In genomic region chr6:134238960-134239795, GRCh38 we compare ENCODE assay signal across 15 cellular contexts.
DNase-seq lines count a peak whose midpoint lies in the region; ATAC-seq, FAIRE-seq and TF ChIP-seq lines count a peak whose summit lies in the region.
"Had no signal": no experiment of that assay in that cellular context is flagged by ENCODE, and none has a peak within 500 bp of the region (broad histone marks: within the 10 kb centered on the region; RNA-seq: fewer than 3 reads in every experiment).

No MANE protein-coding gene starts in this region.

- FAIRE-seq in RCC 7860 (lab: Jason Lieb, UNC): no peak

- DNase-seq in AG20443 (ENCODE audit: low spot score) (peak; percentile 14), left ventricle myocardium inferior (no peak), RCC 7860 (ENCODE audit: low spot score) (no peak), RKO (ENCODE audit: low spot score) (no peak), NCI-H1694 (lab: John Stamatoyannopoulos, UW) (no peak)
- no peak for DNase-seq in CD4-positive, CD25-positive, alpha-beta regulatory T cell
- DNase-seq in activated T-helper 1 cell treated with anti-CD3 and anti-CD28 coated beads, Interleukin-12 subunit alpha, Interleukin-12 subunit beta, Interleukin-2, Interleukin-4 antibody, amounts not matched to agents 30 ng/mL and 10 ng/mL and 1 ng/mL, durations not matched to agents 14 hours and 24 hours and 36 hours (ENCODE audit: low spot score): no peak
- DNase-seq: endodermal cell, GF-D8, HCEC 1CT, kidney glomerular epithelial cell, NCI-H446 treated with DMSO at 0.1 percent for 48 hours, tibial artery had no signal

- peaks cover 36% of the 10 kb centered on the region for H3K4me1 ChIP-seq in CD4-positive, CD25-positive, alpha-beta regulatory T cell (ENCODE audit: control insufficient read depth, insufficient read depth, low read length, poor library complexity, severe bottlenecking)
- H3K4me1 ChIP-seq in left ventricle myocardium inferior: peaks cover 20% of the 10 kb centered on the region

- no peaks in the 10 kb centered on the region for H3K36me3 ChIP-seq in CD4-positive, CD25-positive, alpha-beta regulatory T cell (ENCODE audit: control insufficient read depth, insufficient read depth, low read length)
- no peaks in the 10 kb centered on the region for H3K36me3 ChIP-seq in left ventricle myocardium inferior
- H3K36me3 ChIP-seq: tibial artery had no signal

- intact Hi-C loops in activated T-helper 1 cell treated with anti-CD3 and anti-CD28 coated beads, Interleukin-12 subunit alpha, Interleukin-12 subunit beta, Interleukin-2, Interleukin-4 antibody, amounts not matched to agents 30 ng/mL and 10 ng/mL and 1 ng/mL, durations not matched to agents 14 hours and 24 hours and 36 hours (cut with micrococcal nuclease): no loop called here
- intact Hi-C loops in left ventricle myocardium inferior (cut with micrococcal nuclease): no loop called here

- no peak for ATAC-seq in CD4-positive, CD25-positive, alpha-beta regulatory T cell (ENCODE audit: low read depth in 2 of 2)
- no peak for ATAC-seq in GM21526 (IDR thresholded peaks at IDR 0.05; ENCODE audit: low FRiP score, unreplicated experiment)

- H3K27ac Mint-ChIP-seq in CD4-positive, CD25-positive, alpha-beta regulatory T cell: peak overlapping the region; percentile 92 to 97 (median 96)
- peak overlapping the region; percentile 18 for H3K27ac Mint-ChIP-seq in activated T-helper 1 cell treated with anti-CD3 and anti-CD28 coated beads, Interleukin-12 subunit alpha, Interleukin-12 subunit beta, Interleukin-2, Interleukin-4 antibody, amounts not matched to agents 30 ng/mL and 10 ng/mL and 1 ng/mL, durations not matched to agents 14 hours and 24 hours and 36 hours
- H3K27ac Mint-ChIP-seq: endodermal cell had no signal

- H3K4me1 Mint-ChIP-seq in CD4-positive, CD25-positive, alpha-beta regulatory T cell: peaks cover 13 to 63% (median 47%) of the 10 kb centered on the region in 4 donors
- H3K4me1 Mint-ChIP-seq in activated T-helper 1 cell treated with anti-CD3 and anti-CD28 coated beads, Interleukin-12 subunit alpha, Interleukin-12 subunit beta, Interleukin-2, Interleukin-4 antibody, amounts not matched to agents 30 ng/mL and 10 ng/mL and 1 ng/mL, durations not matched to agents 14 hours and 24 hours and 36 hours (ENCODE audit: low read depth): peaks cover 47% of the 10 kb centered on the region
- H3K4me1 Mint-ChIP-seq: endodermal cell had no signal

- H3K4me3 Mint-ChIP-seq in CD4-positive, CD25-positive, alpha-beta regulatory T cell: peak overlapping the region in 2 of 4 donors; percentile 39 to 83
- H3K4me3 Mint-ChIP-seq in activated T-helper 1 cell treated with anti-CD3 and anti-CD28 coated beads, Interleukin-12 subunit alpha, Interleukin-12 subunit beta, Interleukin-2, Interleukin-4 antibody, amounts not matched to agents 30 ng/mL and 10 ng/mL and 1 ng/mL, durations not matched to agents 14 hours and 24 hours and 36 hours: peak overlapping the region; percentile 56
- H3K4me3 Mint-ChIP-seq: endodermal cell had no signal

- H3K9me3 Mint-ChIP-seq in CD4-positive, CD25-positive, alpha-beta regulatory T cell: peaks cover 0 to 5% (median 0%) of the 10 kb centered on the region in 7 donors
- peaks cover 4% of the 10 kb centered on the region for H3K9me3 Mint-ChIP-seq in activated T-helper 1 cell treated with anti-CD3 and anti-CD28 coated beads, Interleukin-12 subunit alpha, Interleukin-12 subunit beta, Interleukin-2, Interleukin-4 antibody, amounts not matched to agents 30 ng/mL and 10 ng/mL and 1 ng/mL, durations not matched to agents 14 hours and 24 hours and 36 hours

- no peak overlapping the region for H3K4me3 ChIP-seq in CD4-positive, CD25-positive, alpha-beta regulatory T cell (ENCODE audit: low read depth, low read length)
- no peak overlapping the region for H3K4me3 ChIP-seq in left ventricle myocardium inferior
- H3K4me3 ChIP-seq: smooth muscle cell, tibial artery had no signal

- H3K27me3 Mint-ChIP-seq in CD4-positive, CD25-positive, alpha-beta regulatory T cell: no peaks in the 10 kb centered on the region
- no peaks in the 10 kb centered on the region for H3K27me3 Mint-ChIP-seq in activated T-helper 1 cell treated with anti-CD3 and anti-CD28 coated beads, Interleukin-12 subunit alpha, Interleukin-12 subunit beta, Interleukin-2, Interleukin-4 antibody, amounts not matched to agents 30 ng/mL and 10 ng/mL and 1 ng/mL, durations not matched to agents 14 hours and 24 hours and 36 hours (ENCODE audit: insufficient read depth)

- TF ChIP-seq CTCF in left ventricle myocardium inferior (IDR thresholded peaks at IDR 0.05; ENCODE audit: borderline replicate concordance): no peak

- no peaks in the 10 kb centered on the region for H3K27me3 ChIP-seq in CD4-positive, CD25-positive, alpha-beta regulatory T cell (ENCODE audit: control insufficient read depth, insufficient read depth, low read length)
- H3K27me3 ChIP-seq in left ventricle myocardium inferior (ENCODE audit: low read depth): no peaks in the 10 kb centered on the region
- H3K27me3 ChIP-seq: tibial artery had no signal

- peaks cover 5% of the 10 kb centered on the region for H3K36me3 Mint-ChIP-seq in CD4-positive, CD25-positive, alpha-beta regulatory T cell
- H3K36me3 Mint-ChIP-seq in activated T-helper 1 cell treated with anti-CD3 and anti-CD28 coated beads, Interleukin-12 subunit alpha, Interleukin-12 subunit beta, Interleukin-2, Interleukin-4 antibody, amounts not matched to agents 30 ng/mL and 10 ng/mL and 1 ng/mL, durations not matched to agents 14 hours and 24 hours and 36 hours (ENCODE audit: low read depth): peaks cover 9% of the 10 kb centered on the region

- no peaks in the 10 kb centered on the region for H3K9me3 ChIP-seq in CD4-positive, CD25-positive, alpha-beta regulatory T cell (ENCODE audit: control insufficient read depth in 2 of 2, low read length in 2 of 2)
- H3K9me3 ChIP-seq in left ventricle myocardium inferior (replicated peaks): no peaks in the 10 kb centered on the region
- H3K9me3 ChIP-seq: tibial artery had no signal

- H3K27ac ChIP-seq in CD4-positive, CD25-positive, alpha-beta regulatory T cell (ENCODE audit: insufficient read depth, low read length, poor library complexity, severe bottlenecking): peak overlapping the region; percentile 15
- peak overlapping the region; percentile 62 for H3K27ac ChIP-seq in left ventricle myocardium inferior (replicated peaks)
- H3K27ac ChIP-seq: tibial artery had no signal
